In the genomic region with DNA sequence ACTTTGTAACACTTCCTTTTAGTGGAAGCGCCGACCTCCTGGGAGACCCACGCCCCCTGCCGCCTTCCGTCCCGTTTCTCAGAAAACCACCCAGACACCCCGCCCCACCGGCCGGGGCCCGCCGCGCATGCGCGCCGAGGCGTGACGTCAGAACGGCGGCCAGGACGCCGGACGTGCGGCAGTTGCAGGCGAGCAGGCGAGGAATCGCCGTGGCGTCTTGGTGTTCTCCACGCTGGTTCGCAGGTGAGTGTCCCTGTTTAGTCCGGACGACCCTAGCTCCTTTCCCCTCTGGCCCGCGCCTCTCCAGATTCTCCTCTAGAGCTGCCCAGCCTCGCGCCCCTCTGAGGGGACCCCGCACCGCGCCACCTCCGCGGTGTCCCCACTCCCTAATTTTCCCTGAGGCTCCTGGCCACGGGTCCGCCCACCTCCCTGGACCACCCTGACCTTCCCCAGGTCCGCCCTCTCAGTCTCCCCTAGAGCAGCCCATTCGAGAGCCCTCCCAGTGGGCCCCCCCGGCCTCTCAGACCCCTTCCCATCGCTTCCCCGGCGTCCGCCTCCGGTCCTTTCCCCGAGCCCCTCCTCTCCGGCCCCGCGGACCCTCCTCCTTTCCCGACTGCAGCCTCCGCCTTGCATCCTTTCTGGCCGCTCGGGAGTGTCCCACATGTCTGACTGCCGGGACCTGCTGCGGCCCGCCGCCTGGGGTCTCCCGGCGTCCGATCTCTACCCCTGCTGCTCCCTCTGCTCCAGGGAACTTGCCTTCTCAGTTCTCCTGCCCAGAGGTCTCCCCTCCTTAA, we compare ENCODE assay signal across 8 cellular contexts. TPM values are rescaled to one million over a fixed set of nuclear protein-coding genes. Genes with fewer than 3 reads are reported as not detected.
DNase-seq lines count a peak whose midpoint lies in the region; ATAC-seq and TF ChIP-seq lines count a peak whose summit lies in the region.

A gene with protein sequence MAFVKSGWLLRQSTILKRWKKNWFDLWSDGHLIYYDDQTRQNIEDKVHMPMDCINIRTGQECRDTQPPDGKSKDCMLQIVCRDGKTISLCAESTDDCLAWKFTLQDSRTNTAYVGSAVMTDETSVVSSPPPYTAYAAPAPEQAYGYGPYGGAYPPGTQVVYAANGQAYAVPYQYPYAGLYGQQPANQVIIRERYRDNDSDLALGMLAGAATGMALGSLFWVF (plus strand): TSS at position 181 of the 794 bp plus-strand sequence. CDS start 15,606 bp downstream, outside the sequence.

- TF ChIP-seq CTCF in GM13976 (IDR thresholded peaks at IDR 0.05; ENCODE audit: borderline replicate concordance, control extremely low read depth, extremely low read depth, insufficient read depth, missing control alignments) = no peak

- H3K27ac ChIP-seq in angular gyrus (ENCODE audit: low read depth, low read length) (peak within 1 kb of the TSS; percentile 92), right cardiac atrium (ENCODE audit: low read length) (peak within 1 kb of the TSS; percentile 76), aorta (ENCODE audit: low read depth in 1 of 2, low read length in 2 of 2) (peak within 1 kb of the TSS; percentile 80 to 97)

- peak within 1 kb of the TSS; percentile 83 for H3K4me3 ChIP-seq in right cardiac atrium (ENCODE audit: low read length)
- H3K4me3 ChIP-seq in aorta (ENCODE audit: low read length in 2 of 2) = peak within 1 kb of the TSS; percentile 91 to 97

- ATAC-seq in HG02623 (IDR thresholded peaks at IDR 0.05; ENCODE audit: unreplicated experiment) (peak; percentile 74), right cardiac atrium (peak; percentile 93 to 94), aorta (ENCODE audit: low FRiP score) (peak; percentile 97)

- in situ Hi-C loops in GM13976 (cut with MboI; ENCODE audit: low sequenced_read_pairs, unreplicated experiment) = no loop called here

- no peaks in the 10 kb centered on the region for H3K27me3 ChIP-seq in right cardiac atrium (ENCODE audit: control insufficient read depth, insufficient read depth)
- no peaks in the 10 kb centered on the region for H3K27me3 ChIP-seq in aorta (ENCODE audit: control insufficient read depth in 1 of 2, insufficient read depth in 2 of 2, low read length in 1 of 2)

- DNase-seq in GM13976 (ENCODE audit: low spot score) (peak; percentile 97), NCI-H1092 treated with DMSO at 0.1 percent for 48 hours (lab: John Stamatoyannopoulos, UW) (peak; percentile 87), T-helper 2 cell (peak; percentile 85 to 94 (median 88)), right cardiac atrium (peak; percentile 92 to 98 (median 97)), renal cortical epithelial cell (ENCODE audit: low read depth) (peak; percentile 69), aorta (peak; percentile 95 to 98)

- H3K4me1 ChIP-seq in right cardiac atrium (ENCODE audit: control insufficient read depth, insufficient read depth, low read length) (peaks cover 5% of the 10 kb centered on the region), aorta (ENCODE audit: control insufficient read depth in 1 of 2, insufficient read depth in 2 of 2, low read length in 2 of 2) (no peaks in the 10 kb centered on the region)

- H3K36me3 ChIP-seq in aorta (ENCODE audit: control insufficient read depth in 1 of 2, insufficient read depth in 2 of 2, low read length in 1 of 2) = no peaks in the 10 kb centered on the region

- under 1% methylated on average over 66 of the region's 66 CpGs for WGBS in right cardiac atrium
- WGBS in aorta, 2 donors = 1% methylated on average over 64 to 66 of the region's 66 CpGs

- intact Hi-C loops in right cardiac atrium (cut with DNase I) (no loop called here), aorta (cut with DNase I) (loop anchor here in 1 of 2 donors (10.0 kb wide), 1 partner anchor 389 kb away; a partner anchor contains a TSS)

- H3K9me3 ChIP-seq in right cardiac atrium (ENCODE audit: control insufficient read depth, low read length) (no peaks in the 10 kb centered on the region), aorta (ENCODE audit: control insufficient read depth, low read length) (no peaks in the 10 kb centered on the region)

RNA-seq across cellular contexts. Expression of the gene that starts here (rescaled TPM):
- total RNA-seq in right cardiac atrium (10 to 100 TPM; 26.2 to 36.9 (median 35.2) TPM), renal cortical epithelial cell (189 and 200 TPM in 2 replicates), aorta (10 to 100 TPM; 23.8 to 41.3 TPM)
- polyA plus RNA-seq in right cardiac atrium (13.6 TPM), aorta (10 to 100 TPM; 17.4 to 31.3 TPM)

Comparison
In these comparisons a context has a peak if more than half of its experiments do, and no peak if none do; other contexts are left out.
1. Peak in every context shown above with its lines: DNase-seq, ATAC-seq, H3K4me3 ChIP-seq and H3K27ac ChIP-seq.